12 cellular contexts compared by ENCODE assay signal in the genomic region with DNA sequence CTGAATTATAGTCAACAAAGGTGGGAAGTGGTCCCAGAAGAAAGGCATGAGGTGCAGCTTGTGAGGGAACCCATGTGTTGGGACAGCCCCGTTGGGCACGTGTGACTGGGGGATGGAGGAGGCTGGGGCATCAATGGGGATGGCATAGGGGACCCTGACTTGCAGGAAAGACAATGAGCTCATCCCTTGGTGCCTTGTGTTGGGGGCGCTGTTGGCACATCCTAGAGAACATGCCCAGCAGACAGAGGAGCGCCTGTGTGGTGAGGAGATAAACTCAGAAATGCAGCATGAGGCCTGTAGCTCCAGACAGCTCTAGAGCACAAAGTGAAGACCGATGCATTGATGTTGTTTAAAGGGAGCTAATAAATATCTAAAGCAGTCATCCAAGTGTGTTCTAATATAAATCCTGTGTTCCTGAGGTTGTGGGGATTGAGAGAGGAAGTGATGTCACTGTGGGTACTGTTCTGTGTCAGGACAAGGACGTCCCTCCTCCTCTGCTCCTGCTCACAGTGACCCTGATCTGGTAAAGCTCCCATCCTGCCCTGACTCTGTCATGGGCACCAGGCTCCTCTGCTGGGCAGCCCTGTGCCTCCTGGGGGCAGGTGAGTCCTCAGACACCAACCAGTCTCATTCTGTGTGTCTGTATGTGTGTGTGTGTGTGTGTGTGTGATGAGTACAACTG.
A peak's percentile ranks its signal among the peaks of the same experiment; 100 is the strongest.
DNase-seq lines count a peak whose midpoint lies in the region; ATAC-seq and TF ChIP-seq lines count a peak whose summit lies in the region.
"Had no signal": no experiment of that assay in that cellular context is flagged by ENCODE, and none has a peak within 500 bp of the region (broad histone marks: within the 10 kb centered on the region; RNA-seq: fewer than 3 reads in every experiment).

No MANE protein-coding gene starts in this region.

- H3K4me1 Mint-ChIP-seq in activated T-cell treated with anti-CD3 and anti-CD28 coated beads, Interleukin-2, amount 50 U/mL, for 4 hours (ENCODE audit: low read depth) = peaks cover 23% of the 10 kb centered on the region
- H3K4me1 Mint-ChIP-seq in stimulated activated naive CD8-positive, alpha-beta T cell treated with anti-CD3 and anti-CD28 coated beads, Interleukin-15, Interleukin-2, amounts not matched to agents 100 ng/mL and 50 ng/mL, for 24 hours (ENCODE audit: low read depth) = peaks cover 27% of the 10 kb centered on the region
- peaks cover 15% of the 10 kb centered on the region for H3K4me1 Mint-ChIP-seq in nephron progenitor cell

- peak overlapping the region; percentile 75 for H3K27ac Mint-ChIP-seq in stimulated activated naive CD8-positive, alpha-beta T cell treated with anti-CD3 and anti-CD28 coated beads, Interleukin-15, Interleukin-2, amounts not matched to agents 100 ng/mL and 50 ng/mL, for 24 hours
- H3K27ac Mint-ChIP-seq in nephron progenitor cell = no peak overlapping the region
- H3K27ac Mint-ChIP-seq: nephron had no signal

- H3K4me3 Mint-ChIP-seq in activated T-cell treated with anti-CD3 and anti-CD28 coated beads, Interleukin-2, amount 50 U/mL, for 4 hours = peak overlapping the region; percentile 63
- peak overlapping the region; percentile 73 for H3K4me3 Mint-ChIP-seq in stimulated activated naive CD8-positive, alpha-beta T cell treated with anti-CD3 and anti-CD28 coated beads, Interleukin-15, Interleukin-2, amounts not matched to agents 100 ng/mL and 50 ng/mL, for 24 hours
- H3K4me3 Mint-ChIP-seq in nephron progenitor cell = no peak overlapping the region
- H3K4me3 Mint-ChIP-seq: nephron had no signal

- no peaks in the 10 kb centered on the region for H3K9me3 Mint-ChIP-seq in activated T-cell treated with anti-CD3 and anti-CD28 coated beads, Interleukin-2, amount 50 U/mL, for 4 hours
- no peaks in the 10 kb centered on the region for H3K9me3 Mint-ChIP-seq in stimulated activated naive CD8-positive, alpha-beta T cell treated with anti-CD3 and anti-CD28 coated beads, Interleukin-15, Interleukin-2, amounts not matched to agents 100 ng/mL and 50 ng/mL, for 24 hours
- H3K9me3 Mint-ChIP-seq in nephron progenitor cell = no peaks in the 10 kb centered on the region
- H3K9me3 Mint-ChIP-seq: nephron had no signal

- no peaks in the 10 kb centered on the region for H3K36me3 Mint-ChIP-seq in activated T-cell treated with anti-CD3 and anti-CD28 coated beads, Interleukin-2, amount 50 U/mL, for 4 hours (ENCODE audit: insufficient read depth)
- no peaks in the 10 kb centered on the region for H3K36me3 Mint-ChIP-seq in stimulated activated naive CD8-positive, alpha-beta T cell treated with anti-CD3 and anti-CD28 coated beads, Interleukin-15, Interleukin-2, amounts not matched to agents 100 ng/mL and 50 ng/mL, for 24 hours (ENCODE audit: low read depth)
- no peaks in the 10 kb centered on the region for H3K36me3 Mint-ChIP-seq in nephron progenitor cell (ENCODE audit: low read depth)

- peak; percentile 46 to 49 for ATAC-seq in activated T-cell treated with anti-CD3 and anti-CD28 coated beads, Interleukin-2, amount 50 U/mL, for 4 hours
- no peak for ATAC-seq in GM21381 (IDR thresholded peaks at IDR 0.05; ENCODE audit: unreplicated experiment)

- TF ChIP-seq CTCF in nephron progenitor cell (IDR thresholded peaks at IDR 0.05) = no peak

- no peaks in the 10 kb centered on the region for H3K27me3 Mint-ChIP-seq in activated T-cell treated with anti-CD3 and anti-CD28 coated beads, Interleukin-2, amount 50 U/mL, for 4 hours (ENCODE audit: low read depth)
- peaks cover 4% of the 10 kb centered on the region for H3K27me3 Mint-ChIP-seq in stimulated activated naive CD8-positive, alpha-beta T cell treated with anti-CD3 and anti-CD28 coated beads, Interleukin-15, Interleukin-2, amounts not matched to agents 100 ng/mL and 50 ng/mL, for 24 hours
- peaks cover 22% of the 10 kb centered on the region for H3K27me3 Mint-ChIP-seq in nephron progenitor cell (ENCODE audit: low read depth, poor library complexity)

- in situ Hi-C loops in KBM-7 (cut with MboI; ENCODE audit: low pct_unique_long_range_greater_than_20kb, low sequenced_read_pairs) = no loop called here

- no peak for DNase-seq in activated T-cell treated with anti-CD3 and anti-CD28 coated beads, Interleukin-2, amount 50 U/mL, for 4 hours
- DNase-seq in activated T-cell treated with anti-CD3 and anti-CD28 coated beads, Interleukin-2, amount 50 U/mL, for 1 hour = no peak
- DNase-seq in KBM-7 (peak; percentile 69), amniotic epithelial cell (ENCODE audit: low read depth) (peak; percentile 50), nephron progenitor cell (no peak), NCI-H748 treated with DMSO at 0.1 percent for 48 hours (lab: John Stamatoyannopoulos, UW) (no peak)
- DNase-seq: C1 segment of cervical spinal cord, H7, NCI-H1694 treated with DMSO at 0.1 percent for 48 hours had no signal

Comparison
In these comparisons a context has a peak if more than half of its experiments do, and no peak if none do; other contexts are left out.
1. DNase-seq: peak in KBM-7 (single experiment) and amniotic epithelial cell (single experiment); none in activated T-cell treated with anti-CD3 and anti-CD28 coated beads, Interleukin-2, amount 50 U/mL, for 4 hours (single experiment), activated T-cell treated with anti-CD3 and anti-CD28 coated beads, Interleukin-2, amount 50 U/mL, for 1 hour (single experiment), nephron progenitor cell (single experiment) and NCI-H748 treated with DMSO at 0.1 percent for 48 hours (single experiment).